8 cellular contexts compared by ENCODE assay signal in genomic region chr6:138454976-138455706, GRCh38. TPM values are rescaled to one million over a fixed set of nuclear protein-coding genes. Genes with fewer than 3 reads are reported as not detected.
DNase-seq lines count a peak whose midpoint lies in the region; ATAC-seq, FAIRE-seq and TF ChIP-seq lines count a peak whose summit lies in the region.

No MANE protein-coding gene starts in this region.

- TF ChIP-seq EP300 in GM12878 (IDR thresholded peaks at IDR 0.05; ENCODE audit: borderline replicate concordance in 1 of 2, control insufficient read depth in 1 of 2, low read depth in 2 of 2, low read length in 2 of 2): 0 out of 4 replicates have a peak, but pooled peaks of 1 of the 2 experiments have one; percentile 4

- H3K36me3 ChIP-seq in PC-3 (ENCODE audit: low read depth, low read length) (no peaks in the 10 kb centered on the region), GM12878 (ENCODE audit: control insufficient read depth in 2 of 2, insufficient read depth in 2 of 2, low read length in 1 of 2) (no peaks in the 10 kb centered on the region)

- H3K27ac ChIP-seq in PC-3 (ENCODE audit: low read length): peak overlapping the region; percentile 96
- H3K27ac ChIP-seq in GM12878 (ENCODE audit: control insufficient read depth, insufficient read depth): no peak overlapping the region

- CTCF ChIA-PET in PC-3 (lab: Charles Lee) (interaction anchor here (0.7 kb wide), 1 partner anchor 10 kb away, joined by 3 read pairs; no protein-coding TSS in a partner anchor), GM12878 (lab: Yijun Ruan, JAX) (interaction anchor here (0.6 to 9.5 kb wide), 19 partner anchors 9 to 316 kb away, joined by 3 to 99 read pairs (median 5); partner anchors contain the start of gene NHSL1)

- H4K20me1 ChIP-seq in PC-3 (ENCODE audit: low read length) (no peaks in the 10 kb centered on the region), GM12878 (ENCODE audit: control insufficient read depth, insufficient read depth) (no peaks in the 10 kb centered on the region)

- FAIRE-seq in GM12878 (lab: Jason Lieb, UNC): peak; percentile 72

- peak; percentile 53 for DNase-seq in PC-3
- DNase-seq in GM12878 (ENCODE audit: low read depth, low spot score): peak; percentile 37
- DNase-seq in stimulated activated CD4-positive, alpha-beta T cell treated with anti-CD3 and anti-CD28 coated beads, Interleukin-12 subunit alpha, Interleukin-12 subunit beta, amount 100 ng/mL, for 48 hours (ENCODE audit: low read depth in 2 of 3, low spot score in 1 of 3): peak in 2 of 3 donors; percentile 22 to 40
- DNase-seq in AG20443 (ENCODE audit: low spot score): no peak
- DNase-seq in NCI-H1092 treated with DMSO at 0.1 percent for 48 hours (lab: John Stamatoyannopoulos, UW): no peak
- no peak for DNase-seq in putamen (ENCODE audit: low spot score)

- no peak for TF ChIP-seq POLR2A in GM12878 (IDR thresholded peaks at IDR 0.05; ENCODE audit: low read depth, low read length)

- H3K79me2 ChIP-seq in PC-3 (ENCODE audit: low read length): no peaks in the 10 kb centered on the region
- H3K79me2 ChIP-seq in GM12878 (ENCODE audit: control insufficient read depth, insufficient read depth, low read length): no peaks in the 10 kb centered on the region

- H3K9me3 ChIP-seq in PC-3 (ENCODE audit: low read length): no peaks in the 10 kb centered on the region
- no peaks in the 10 kb centered on the region for H3K9me3 ChIP-seq in GM12878 (replicated peaks; ENCODE audit: control insufficient read depth, insufficient read depth, low read length)

- intact Hi-C loops in PC-3 (cut with micrococcal nuclease): loop anchor here (2.0 kb wide), 1 partner anchor 14 kb away; no protein-coding TSS in a partner anchor
- intact Hi-C loops in GM12878 (cut with micrococcal nuclease; ENCODE audit: unreplicated experiment): no loop called here

- POLR2A ChIA-PET in PC-3 (lab: Charles Lee; ENCODE audit: unreplicated experiment) (interaction anchor here (0.7 kb wide), 1 partner anchor 41 kb away, joined by 4 read pairs; no protein-coding TSS in a partner anchor), GM12878 (lab: Charles Lee) (interaction anchor here (0.6 to 2.2 kb wide), 11 partner anchors 25 to 69 kb away, joined by 3 to 12 read pairs (median 5); partner anchors contain the start of genes HEBP2 and NHSL1)

- TF ChIP-seq RAD21 in GM12878 (IDR thresholded peaks at IDR 0.05; ENCODE audit: insufficient read depth, low read depth, low read length): no peak

- H3K27me3 ChIP-seq in PC-3 (ENCODE audit: low read length) (no peaks in the 10 kb centered on the region), GM12878 (replicated peaks in 1 of 2; ENCODE audit: control insufficient read depth in 2 of 2, insufficient read depth in 2 of 2, low read length in 1 of 2) (no peaks in the 10 kb centered on the region)

- SMC1A ChIA-PET in GM12878 (lab: Charles Lee; ENCODE audit: uncharacterized antibody, unreplicated experiment): interaction anchor here (0.7 to 7.8 kb wide), 29 partner anchors 9 to 314 kb away, joined by 3 to 88 read pairs (median 6); partner anchors contain the start of gene NHSL1

- no peaks in the 10 kb centered on the region for H3K9me2 ChIP-seq in PC-3 (replicated peaks; ENCODE audit: low read length)

- H3K4me3 ChIP-seq in PC-3 (ENCODE audit: low read length) (peak overlapping the region; percentile 28; the same call in 1 of the 2 replicates), GM12878 (no peak overlapping the region)

- H2AFZ ChIP-seq in PC-3 (ENCODE audit: low read length) (peak overlapping the region; percentile 58; the same call in 1 of the 2 replicates), GM12878 (ENCODE audit: control insufficient read depth, low read depth, low read length) (no peak overlapping the region)

- BruUV-seq in PC-3 (replicated peaks; lab: Mats Ljungman, UMichigan) (no TSS peak), GM12878 (replicated peaks; lab: Mats Ljungman, UMichigan) (no TSS peak)

- RAD21 ChIA-PET in GM12878 (lab: Charles Lee; ENCODE audit: unreplicated experiment): interaction anchor here (0.6 to 6.0 kb wide), 21 partner anchors 8 to 1292 kb away, joined by 3 to 55 read pairs (median 5); partner anchors contain the start of gene NHSL1

- no peak for TF ChIP-seq CTCF in PC-3 (conservative IDR thresholded peaks at IDR 0.05; ENCODE audit: low read depth, low read length)
- no peak for TF ChIP-seq CTCF in GM12878 (IDR thresholded peaks at IDR 0.05 in 2 of 3, conservative IDR thresholded peaks at IDR 0.05 in 1 of 3; ENCODE audit: control insufficient read depth in 2 of 3, extremely low read depth in 1 of 3, insufficient read depth in 1 of 3, low read depth in 3 of 3, low read length in 3 of 3)

- H3K4me1 ChIP-seq in PC-3 (ENCODE audit: insufficient read depth, low read length) (peaks cover 21% of the 10 kb centered on the region), GM12878 (ENCODE audit: control insufficient read depth, insufficient read depth, low read length) (peaks cover 21% of the 10 kb centered on the region)

- H3K4me2 ChIP-seq in PC-3 (ENCODE audit: low read length) (peak overlapping the region; percentile 67), GM12878 (ENCODE audit: control insufficient read depth, insufficient read depth) (peak overlapping the region; percentile 18; the same call in 1 of the 2 replicates)

- H3K9ac ChIP-seq in PC-3 (ENCODE audit: low read length) (peak overlapping the region; percentile 54), GM12878 (ENCODE audit: control insufficient read depth, insufficient read depth, low read length) (no peak overlapping the region)

- 4% methylated on average over 9 of the region's 9 CpGs for WGBS in GM12878 (ENCODE audit: insufficient coverage, insufficient replicate concordance, low lambda C conversion rate, missing lambda C conversion rate)

- in situ Hi-C loops in GM12878 (cut with MboI): no loop called here

- ATAC-seq in GM21367 (IDR thresholded peaks at IDR 0.05; ENCODE audit: unreplicated experiment) (peak; percentile 40), PC-3 (peak; percentile 87), GM12878 (peak; percentile 70), GM19397 (IDR thresholded peaks at IDR 0.05; ENCODE audit: unreplicated experiment) (no peak)

- H3F3A ChIP-seq in PC-3 (ENCODE audit: low read length, unreplicated experiment): no peaks in the 10 kb centered on the region

TF ChIP-seq in GM12878, 131 proteins besides CTCF, POLR2A, EP300 and RAD21 (continues in another document):
- TF ChIP-seq, protein P1, sequence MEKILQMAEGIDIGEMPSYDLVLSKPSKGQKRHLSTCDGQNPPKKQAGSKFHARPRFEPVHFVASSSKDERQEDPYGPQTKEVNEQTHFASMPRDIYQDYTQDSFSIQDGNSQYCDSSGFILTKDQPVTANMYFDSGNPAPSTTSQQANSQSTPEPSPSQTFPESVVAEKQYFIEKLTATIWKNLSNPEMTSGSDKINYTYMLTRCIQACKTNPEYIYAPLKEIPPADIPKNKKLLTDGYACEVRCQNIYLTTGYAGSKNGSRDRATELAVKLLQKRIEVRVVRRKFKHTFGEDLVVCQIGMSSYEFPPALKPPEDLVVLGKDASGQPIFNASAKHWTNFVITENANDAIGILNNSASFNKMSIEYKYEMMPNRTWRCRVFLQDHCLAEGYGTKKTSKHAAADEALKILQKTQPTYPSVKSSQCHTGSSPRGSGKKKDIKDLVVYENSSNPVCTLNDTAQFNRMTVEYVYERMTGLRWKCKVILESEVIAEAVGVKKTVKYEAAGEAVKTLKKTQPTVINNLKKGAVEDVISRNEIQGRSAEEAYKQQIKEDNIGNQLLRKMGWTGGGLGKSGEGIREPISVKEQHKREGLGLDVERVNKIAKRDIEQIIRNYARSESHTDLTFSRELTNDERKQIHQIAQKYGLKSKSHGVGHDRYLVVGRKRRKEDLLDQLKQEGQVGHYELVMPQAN (conservative IDR thresholded peaks at IDR 0.05): no peak
- peak; percentile 64 for TF ChIP-seq RUNX3 (IDR thresholded peaks at IDR 0.05; ENCODE audit: low read length)

RNA-seq across cellular contexts. Expression of gene NHSL1, which starts 44.2 kb away (rescaled TPM):
- total RNA-seq in PC-3 (2014; rRNA removed): 4.8 and 6.1 TPM in 2 replicates
- total RNA-seq in GM12878 (2013; cell fraction: nucleolus; rRNA removed): 39.6 and 44.5 TPM in 2 replicates
- total RNA-seq in GM12878 (2014; rRNA removed): 0.56 and 2.0 TPM in 2 replicates
- 0.64 and 0.67 TPM in 2 replicates for total RNA-seq in GM12878 (2014; rRNA removed; fragmentation: Illumina TruSeq; extraction: Trizol)
- 1.2 and 2.7 TPM in 2 replicates for total RNA-seq in GM12878 (2021)
- 0.04 TPM for polyA plus RNA-seq in GM12878 (2011; ENCODE audit: low read depth)
- 10.3 and 14.1 TPM in 2 replicates for polyA plus RNA-seq in GM12878 (2011; rRNA removed)
- 7.1 and 10.2 TPM in 2 replicates for polyA plus RNA-seq in GM12878 (2011; cell fraction: cytosol; rRNA removed)
- 28.6 and 29.1 TPM in 2 replicates for polyA plus RNA-seq in GM12878 (2011; cell fraction: nucleus; rRNA removed)
- polyA plus RNA-seq in GM12878 (2012): 0.10 and 0.11 TPM in 2 replicates
- polyA plus RNA-seq in GM12878 (2014; fragmentation: Illumina TruSeq; extraction: Trizol): 0.35 and 1.1 TPM in 2 replicates
- polyA plus RNA-seq in GM12878 (2014; fragmentation: Nextera tagmentation; extraction: Ambion mirVana): under 1 TPM; 0.26 to 0.66 TPM
- 0.67 and 0.72 TPM in 2 replicates for polyA plus RNA-seq in GM12878 (2014; rRNA removed)
- 1 to 10 TPM; 1.6 TPM for polyA plus RNA-seq in GM12878 (2016; fragmentation: Nextera tagmentation; extraction: Ambion mirVana)
- polyA minus RNA-seq in GM12878 (2011; rRNA and poly(A)+ RNA removed): 49.2 and 80.0 TPM in 2 replicates
- 22.2 and 29.9 TPM in 2 replicates for polyA minus RNA-seq in GM12878 (2011; cell fraction: cytosol; rRNA and poly(A)+ RNA removed)
- 38.2 and 59.5 TPM in 2 replicates for polyA minus RNA-seq in GM12878 (2011; cell fraction: nucleus; rRNA and poly(A)+ RNA removed)

RNA-seq across cellular contexts. Expression of gene HEBP2, which starts 51.1 kb away (rescaled TPM):
- total RNA-seq in PC-3 (2014; rRNA removed): 58.9 and 74.6 TPM in 2 replicates
- total RNA-seq in GM12878 (2013; cell fraction: nucleolus; rRNA removed): 10.2 and 10.9 TPM in 2 replicates
- 13.1 and 15.2 TPM in 2 replicates for total RNA-seq in GM12878 (2014; rRNA removed)
- 7.0 and 7.4 TPM in 2 replicates for total RNA-seq in GM12878 (2014; rRNA removed; fragmentation: Illumina TruSeq; extraction: Trizol)
- 23.8 and 24.8 TPM in 2 replicates for total RNA-seq in GM12878 (2021)
- 2.8 TPM for polyA plus RNA-seq in GM12878 (2011; ENCODE audit: low read depth)
- polyA plus RNA-seq in GM12878 (2011; rRNA removed): 25.2 and 52.2 TPM in 2 replicates
- polyA plus RNA-seq in GM12878 (2011; cell fraction: cytosol; rRNA removed): 6.2 and 11.5 TPM in 2 replicates
- polyA plus RNA-seq in GM12878 (2011; cell fraction: nucleus; rRNA removed): 10.9 and 12.1 TPM in 2 replicates
- polyA plus RNA-seq in GM12878 (2012): 13.6 and 18.6 TPM in 2 replicates
- 3.9 and 5.3 TPM in 2 replicates for polyA plus RNA-seq in GM12878 (2014; fragmentation: Illumina TruSeq; extraction: Trizol)
- 10 to 100 TPM in 1 of 2 experiments, 1 to 10 TPM in 1; 3.8 to 17.2 TPM for polyA plus RNA-seq in GM12878 (2014; fragmentation: Nextera tagmentation; extraction: Ambion mirVana)
- 16.7 and 17.5 TPM in 2 replicates for polyA plus RNA-seq in GM12878 (2014; rRNA removed)
- 10 to 100 TPM; 40.1 to 41.8 TPM for polyA plus RNA-seq in GM12878 (2016; fragmentation: Nextera tagmentation; extraction: Ambion mirVana)
- 3.5 and 5.9 TPM in 2 replicates for polyA minus RNA-seq in GM12878 (2011; rRNA and poly(A)+ RNA removed)
- 2.2 and 4.4 TPM in 2 replicates for polyA minus RNA-seq in GM12878 (2011; cell fraction: cytosol; rRNA and poly(A)+ RNA removed)
- polyA minus RNA-seq in GM12878 (2011; cell fraction: nucleus; rRNA and poly(A)+ RNA removed): 2.7 and 4.0 TPM in 2 replicates

Comparison
In these comparisons a context has a peak if more than half of its experiments do, and no peak if none do; other contexts are left out.
1. DNase-seq: peak in PC-3 (single experiment), GM12878 (single experiment) and stimulated activated CD4-positive, alpha-beta T cell treated with anti-CD3 and anti-CD28 coated beads, Interleukin-12 subunit alpha, Interleukin-12 subunit beta, amount 100 ng/mL, for 48 hours (2 of 3); none in AG20443 (single experiment), NCI-H1092 treated with DMSO at 0.1 percent for 48 hours (single experiment) and putamen (single experiment).